ENCODE assay signal across 9 cellular contexts in genomic region chr12:57549203-57549908, GRCh38. TPM values are rescaled to one million over a fixed set of nuclear protein-coding genes. Genes with fewer than 3 reads are reported as not detected.
DNase-seq lines count a peak whose midpoint lies in the region; ATAC-seq and TF ChIP-seq lines count a peak whose summit lies in the region.
"Had no signal": no experiment of that assay in that cellular context is flagged by ENCODE, and none has a peak within 500 bp of the region (broad histone marks: within the 10 kb centered on the region; RNA-seq: fewer than 3 reads in every experiment).

No MANE protein-coding gene starts in this region.

- H3K9me3 ChIP-seq in left ventricle myocardium inferior (replicated peaks) (no peaks in the 10 kb centered on the region), muscle layer of colon (ENCODE audit: low read length) (no peaks in the 10 kb centered on the region)

- no peak overlapping the region for H3K27ac Mint-ChIP-seq in central memory CD8-positive, alpha-beta T cell (ENCODE audit: low read depth)

- peaks cover 10% of the 10 kb centered on the region for H3K27me3 Mint-ChIP-seq in central memory CD8-positive, alpha-beta T cell

- no peak overlapping the region for H3K27ac ChIP-seq in left ventricle myocardium inferior (replicated peaks)
- H3K27ac ChIP-seq in muscle layer of colon (ENCODE audit: low read depth, low read length) = no peak overlapping the region

- no peak for ATAC-seq in left cardiac atrium
- ATAC-seq in central memory CD8-positive, alpha-beta T cell (replicated peaks; ENCODE audit: extremely low read depth, poor library complexity, severe bottlenecking) = no peak
- no peak for ATAC-seq in GM21381 (IDR thresholded peaks at IDR 0.05; ENCODE audit: unreplicated experiment)
- no peak for ATAC-seq in HG02840 (IDR thresholded peaks at IDR 0.05; ENCODE audit: low FRiP score, unreplicated experiment)
- no peak for ATAC-seq in GM18861 (IDR thresholded peaks at IDR 0.05; ENCODE audit: unreplicated experiment)
- ATAC-seq in HG02678 (IDR thresholded peaks at IDR 0.05; ENCODE audit: unreplicated experiment) = no peak

- H3K4me3 Mint-ChIP-seq in central memory CD8-positive, alpha-beta T cell = peak overlapping the region; percentile 63

- H3K27me3 ChIP-seq in left ventricle myocardium inferior (ENCODE audit: low read depth) (peaks cover 59% of the 10 kb centered on the region), muscle layer of colon (ENCODE audit: control insufficient read depth in 1 of 2, insufficient read depth in 2 of 2, low read length in 2 of 2) (peaks cover 6 to 20% of the 10 kb centered on the region in 2 donors)

- TF ChIP-seq CTCF in left ventricle myocardium inferior (IDR thresholded peaks at IDR 0.05; ENCODE audit: borderline replicate concordance) = no peak

- H3K36me3 ChIP-seq in left ventricle myocardium inferior = no peaks in the 10 kb centered on the region
- no peaks in the 10 kb centered on the region for H3K36me3 ChIP-seq in muscle layer of colon (ENCODE audit: insufficient read depth, low read length)

- H3K4me1 ChIP-seq in left ventricle myocardium inferior = peaks cover 36% of the 10 kb centered on the region
- peaks cover 28% of the 10 kb centered on the region for H3K4me1 ChIP-seq in muscle layer of colon (ENCODE audit: insufficient read depth, low read length)

- peak overlapping the region; percentile 62 for H3K4me3 ChIP-seq in left ventricle myocardium inferior
- H3K4me3 ChIP-seq in muscle layer of colon (ENCODE audit: low read depth in 1 of 2, low read length in 2 of 2) = peak overlapping the region; percentile 47 to 60

- no peak overlapping the region for H3K9ac ChIP-seq in muscle layer of colon (ENCODE audit: low read length)

- peaks cover 46% of the 10 kb centered on the region for H3K4me1 Mint-ChIP-seq in central memory CD8-positive, alpha-beta T cell

- H3K36me3 Mint-ChIP-seq in central memory CD8-positive, alpha-beta T cell (ENCODE audit: insufficient read depth) = peaks cover 12% of the 10 kb centered on the region

- intact Hi-C loops in left ventricle myocardium inferior (cut with micrococcal nuclease) = no loop called here
- intact Hi-C loops in left cardiac atrium (cut with DNase I) = no loop called here

- no peak for DNase-seq in left ventricle myocardium inferior
- DNase-seq in left cardiac atrium = no peak
- no peak for DNase-seq in central memory CD8-positive, alpha-beta T cell (ENCODE audit: low spot score in 2 of 2)
- DNase-seq: GOT3 had no signal

- no peaks in the 10 kb centered on the region for H3K9me3 Mint-ChIP-seq in central memory CD8-positive, alpha-beta T cell

RNA-seq across cellular contexts. Expression of gene KIF5A, which starts 0.5 kb away (rescaled TPM):
- total RNA-seq in left ventricle myocardium inferior = 0.08 TPM
- under 1 TPM; 0.10 to 0.18 TPM for total RNA-seq in left cardiac atrium

RNA-seq across cellular contexts. Expression of gene DCTN2, which starts 2.4 kb away (rescaled TPM):
- total RNA-seq in left ventricle myocardium inferior (87.8 TPM), left cardiac atrium (10 to 100 TPM; 80.5 to 96.7 TPM)

RNA-seq across cellular contexts. Expression of gene MBD6, which starts 26.7 kb away (rescaled TPM):
- total RNA-seq in left ventricle myocardium inferior = 33.1 TPM
- total RNA-seq in left cardiac atrium = 10 to 100 TPM; 35.7 to 41.5 TPM

RNA-seq across cellular contexts. Expression of gene DDIT3, which starts 29.0 kb away (rescaled TPM):
- total RNA-seq in left ventricle myocardium inferior (20.4 TPM), left cardiac atrium (10 to 100 TPM; 20.0 to 31.7 TPM)

RNA-seq across cellular contexts. Expression of gene PIP4K2C, which starts 41.6 kb away (rescaled TPM):
- total RNA-seq in left ventricle myocardium inferior = 12.3 TPM
- total RNA-seq in left cardiac atrium = 10 to 100 TPM; 15.3 to 16.1 TPM
